Comparison of ENCODE assay signal across 8 cellular contexts in genomic region chr14:97978336-97978735, GRCh38.
DNase-seq lines count a peak whose midpoint lies in the region; ATAC-seq lines count a peak whose summit lies in the region.
"Had no signal": no experiment of that assay in that cellular context is flagged by ENCODE, and none has a peak within 500 bp of the region (broad histone marks: within the 10 kb centered on the region; RNA-seq: fewer than 3 reads in every experiment).

No MANE protein-coding gene starts in this region.

- 3% methylated on average over 9 of the region's 9 CpGs for WGBS in right cardiac atrium

- DNase-seq in HuH-7.5 (ENCODE audit: low spot score) (peak; percentile 12), SK-N-DZ (ENCODE audit: low spot score) (peak; percentile 47), right cardiac atrium (peak; percentile 81 to 93 (median 91)), retina (peak; percentile 74), ureter (ENCODE audit: low spot score) (peak; percentile 90)
- DNase-seq: activated B cell treated with CpG ODN at 0.5 μM for 24 hours had no signal

- H3K4me3 ChIP-seq in right cardiac atrium (ENCODE audit: low read length), result peak overlapping the region; percentile 53

- H3K4me3 Mint-ChIP-seq in activated naive CD8-positive, alpha-beta T cell, result peak overlapping the region; percentile 95
- H3K4me3 Mint-ChIP-seq: activated B cell treated with CpG ODN at 0.5 μM for 24 hours had no signal

- H3K27me3 ChIP-seq in right cardiac atrium (ENCODE audit: control insufficient read depth, insufficient read depth), result no peaks in the 10 kb centered on the region

- peak overlapping the region; percentile 97 for H3K27ac Mint-ChIP-seq in activated naive CD8-positive, alpha-beta T cell
- H3K27ac Mint-ChIP-seq: activated B cell treated with CpG ODN at 0.5 μM for 24 hours had no signal

- ATAC-seq in right cardiac atrium (peak; percentile 94 to 95), HG03378 (IDR thresholded peaks at IDR 0.05; ENCODE audit: unreplicated experiment) (no peak)

- no peaks in the 10 kb centered on the region for H3K9me3 Mint-ChIP-seq in activated naive CD8-positive, alpha-beta T cell (ENCODE audit: low read depth)

- no peaks in the 10 kb centered on the region for H3K27me3 Mint-ChIP-seq in activated naive CD8-positive, alpha-beta T cell
- H3K27me3 Mint-ChIP-seq: activated B cell treated with CpG ODN at 0.5 μM for 24 hours had no signal

- H3K4me1 Mint-ChIP-seq in activated naive CD8-positive, alpha-beta T cell (ENCODE audit: low read depth), result peaks cover 74% of the 10 kb centered on the region
- H3K4me1 Mint-ChIP-seq: activated B cell treated with CpG ODN at 0.5 μM for 24 hours had no signal

- peaks cover under 1% of the 10 kb centered on the region for H3K36me3 Mint-ChIP-seq in activated naive CD8-positive, alpha-beta T cell

- no peaks in the 10 kb centered on the region for H3K9me3 ChIP-seq in right cardiac atrium (ENCODE audit: control insufficient read depth, low read length)

- intact Hi-C loops in right cardiac atrium (cut with DNase I), result no loop called here

- H3K27ac ChIP-seq in right cardiac atrium (ENCODE audit: low read length), result no peak overlapping the region

- peaks cover 5% of the 10 kb centered on the region for H3K4me1 ChIP-seq in right cardiac atrium (ENCODE audit: control insufficient read depth, insufficient read depth, low read length)

Comparison
In these comparisons a context has a peak if more than half of its experiments do, and no peak if none do; other contexts are left out.
1. DNase-seq: peak in every context shown above with its lines; median percentile 91 in right cardiac atrium; 90 in ureter; 74 in retina; 47 in SK-N-DZ; 12 in HuH-7.5.